Comparison of ENCODE assay signal across 26 cellular contexts in genomic region chr12:59742831-59743230, GRCh38.
A peak's percentile ranks its signal among the peaks of the same experiment; 100 is the strongest.
DNase-seq lines count a peak whose midpoint lies in the region; ATAC-seq and TF ChIP-seq lines count a peak whose summit lies in the region.
"Had no signal": no experiment of that assay in that cellular context is flagged by ENCODE, and none has a peak within 500 bp of the region (broad histone marks: within the 10 kb centered on the region; RNA-seq: fewer than 3 reads in every experiment).

No MANE protein-coding gene starts in this region.

- H3K36me3 ChIP-seq in brain microvascular endothelial cell (replicated peaks) (no peaks in the 10 kb centered on the region), Caco-2 (ENCODE audit: control insufficient read depth, insufficient read depth, low read length) (no peaks in the 10 kb centered on the region)
- H3K36me3 ChIP-seq: left lung, SJCRH30 had no signal

- no peak overlapping the region for H3K27ac ChIP-seq in brain microvascular endothelial cell
- H3K27ac ChIP-seq: left lung, SJCRH30 had no signal

- ATAC-seq in activated naive CD4-positive, alpha-beta T cell treated with anti-CD3 and anti-CD28 coated beads, Interleukin-2, amount 50 U/mL, for 72 hours = no peak
- ATAC-seq: activated T-cell treated with anti-CD3 and anti-CD28 coated beads, Interleukin-2, amount 50 U/mL, for 72 hours; GM23338; left lung; stimulated activated effector memory CD8-positive, alpha-beta T cell treated with anti-CD3 and anti-CD28 coated beads, Interleukin-12 subunit alpha, Interleukin-12 subunit beta, amount 100 ng/mL, for 72 hours had no signal

- no peak overlapping the region for H3K4me3 Mint-ChIP-seq in Caco-2 (ENCODE audit: unreplicated experiment)
- H3K4me3 Mint-ChIP-seq: activated CD4-positive, alpha-beta T cell treated with anti-CD3 and anti-CD28 coated beads, Interleukin-2, amount 10 ng/mL, durations not matched to agents 24 days and 14 days; activated naive CD4-positive, alpha-beta T cell treated with anti-CD3 and anti-CD28 coated beads, Interleukin-2, amount 10 ng/mL, durations not matched to agents 7 days and 5 days; activated T-cell treated with anti-CD3 and anti-CD28 coated beads, Interleukin-2, amount 50 U/mL, for 72 hours; CD4-positive, CD25-positive, alpha-beta regulatory T cell; endodermal cell; GM23338; nephron; stimulated activated effector memory CD8-positive, alpha-beta T cell treated with anti-CD3 and anti-CD28 coated beads, Interleukin-12 subunit alpha, Interleukin-12 subunit beta, amount 100 ng/mL, for 72 hours; T-helper 1 cell treated with Interleukin-12 subunit alpha and Interleukin-12 subunit beta and Interleukin-4 antibody, amounts not matched to agents 30 μg/mL and 1 μg/mL, for 36 hours had no signal

- H3K4me3 ChIP-seq in AG09309 (ENCODE audit: control insufficient read depth, low read depth, low read length) (no peak overlapping the region), brain microvascular endothelial cell (ENCODE audit: low read depth, low read length) (no peak overlapping the region), Caco-2 (ENCODE audit: low read depth, low read length) (no peak overlapping the region)
- H3K4me3 ChIP-seq: GM23338, left lung, SJCRH30 had no signal

- H3K9me3 ChIP-seq in Caco-2 = no peaks in the 10 kb centered on the region
- H3K9me3 ChIP-seq: left lung, SJCRH30 had no signal

- H3K27me3 Mint-ChIP-seq in Caco-2 (ENCODE audit: insufficient read depth, unreplicated experiment) = no peaks in the 10 kb centered on the region
- H3K27me3 Mint-ChIP-seq: activated CD4-positive, alpha-beta T cell treated with anti-CD3 and anti-CD28 coated beads, Interleukin-2, amount 10 ng/mL, durations not matched to agents 24 days and 14 days; activated naive CD4-positive, alpha-beta T cell treated with anti-CD3 and anti-CD28 coated beads, Interleukin-2, amount 10 ng/mL, durations not matched to agents 7 days and 5 days; CD4-positive, CD25-positive, alpha-beta regulatory T cell had no signal

- no peaks in the 10 kb centered on the region for H3K4me1 ChIP-seq in Caco-2
- H3K4me1 ChIP-seq: left lung, SJCRH30 had no signal

- intact Hi-C loops in Caco-2 (cut with micrococcal nuclease; ENCODE audit: unreplicated experiment) = no loop called here

- H3K27me3 ChIP-seq in brain microvascular endothelial cell (replicated peaks) = no peaks in the 10 kb centered on the region
- no peaks in the 10 kb centered on the region for H3K27me3 ChIP-seq in Caco-2 (replicated peaks; ENCODE audit: control insufficient read depth, insufficient read depth, low read length)
- H3K27me3 ChIP-seq: left lung, SJCRH30 had no signal

- POLR2A ChIA-PET in Caco-2 (lab: Charles Lee) = no interaction called here

- no peak overlapping the region for H3K27ac Mint-ChIP-seq in activated naive CD4-positive, alpha-beta T cell treated with anti-CD3 and anti-CD28 coated beads, Interleukin-2, amount 50 U/mL, for 72 hours
- no peak overlapping the region for H3K27ac Mint-ChIP-seq in Caco-2 (ENCODE audit: unreplicated experiment)
- H3K27ac Mint-ChIP-seq: activated CD4-positive, alpha-beta T cell treated with anti-CD3 and anti-CD28 coated beads, Interleukin-2, amount 10 ng/mL, durations not matched to agents 24 days and 14 days; activated naive CD4-positive, alpha-beta T cell treated with anti-CD3 and anti-CD28 coated beads, Interleukin-2, amount 10 ng/mL, durations not matched to agents 7 days and 5 days; activated T-cell treated with anti-CD3 and anti-CD28 coated beads, Interleukin-2, amount 50 U/mL, for 72 hours; CD4-positive, CD25-positive, alpha-beta regulatory T cell; endodermal cell; GM23338; nephron; stimulated activated effector memory CD8-positive, alpha-beta T cell treated with anti-CD3 and anti-CD28 coated beads, Interleukin-12 subunit alpha, Interleukin-12 subunit beta, amount 100 ng/mL, for 72 hours; T-helper 1 cell treated with Interleukin-12 subunit alpha and Interleukin-12 subunit beta and Interleukin-4 antibody, amounts not matched to agents 30 μg/mL and 1 μg/mL, for 36 hours had no signal

- H3K9me3 Mint-ChIP-seq in activated naive CD4-positive, alpha-beta T cell treated with anti-CD3 and anti-CD28 coated beads, Interleukin-2, amount 50 U/mL, for 72 hours = peaks cover 4 to 16% of the 10 kb centered on the region in 2 donors
- H3K9me3 Mint-ChIP-seq in Caco-2 (ENCODE audit: unreplicated experiment) = no peaks in the 10 kb centered on the region
- H3K9me3 Mint-ChIP-seq: GM23338, nephron had no signal

- in situ Hi-C loops in brain microvascular endothelial cell (cut with HindIII; ENCODE audit: low pct_ligation_motif_present, low sequenced_read_pairs) = no loop called here

- H3K4me1 Mint-ChIP-seq in Caco-2 (ENCODE audit: low read depth, unreplicated experiment) = no peaks in the 10 kb centered on the region
- H3K4me1 Mint-ChIP-seq: activated CD4-positive, alpha-beta T cell treated with anti-CD3 and anti-CD28 coated beads, Interleukin-2, amount 10 ng/mL, durations not matched to agents 24 days and 14 days; nephron; stimulated activated effector memory CD8-positive, alpha-beta T cell treated with anti-CD3 and anti-CD28 coated beads, Interleukin-12 subunit alpha, Interleukin-12 subunit beta, amount 100 ng/mL, for 72 hours had no signal

- no TSS peak for BruUV-seq in Caco-2 (replicated peaks; lab: Mats Ljungman, UMichigan)

- peaks cover 33 to 43% of the 10 kb centered on the region in 2 donors for H3K36me3 Mint-ChIP-seq in activated naive CD4-positive, alpha-beta T cell treated with anti-CD3 and anti-CD28 coated beads, Interleukin-2, amount 50 U/mL, for 72 hours
- H3K36me3 Mint-ChIP-seq in Caco-2 (ENCODE audit: insufficient read depth, unreplicated experiment) = no peaks in the 10 kb centered on the region
- H3K36me3 Mint-ChIP-seq: stimulated activated effector memory CD8-positive, alpha-beta T cell treated with anti-CD3 and anti-CD28 coated beads, Interleukin-12 subunit alpha, Interleukin-12 subunit beta, amount 100 ng/mL, for 72 hours had no signal

- CTCF ChIA-PET in Caco-2 (lab: Charles Lee) = no interaction called here

- DNase-seq in AG09309 (ENCODE audit: low read depth) (peak; percentile 25), HS-27A (ENCODE audit: low read depth) (peak; percentile 8), brain microvascular endothelial cell (peak; percentile 3), iris pigment epithelial cell (ENCODE audit: low read depth) (peak; percentile 50), T1000 (lab: John Stamatoyannopoulos, UW) (no peak), NCI-H1417 treated with DMSO at 0.1 percent for 48 hours (lab: John Stamatoyannopoulos, UW) (no peak), Caco-2 (no peak)
- no peak for DNase-seq in activated naive CD4-positive, alpha-beta T cell treated with anti-CD3 and anti-CD28 coated beads, Interleukin-2, amount 50 U/mL, for 72 hours (ENCODE audit: low spot score in 2 of 2)
- DNase-seq: ACHN; activated CD4-positive, alpha-beta T cell treated with anti-CD3 and anti-CD28 coated beads, Interleukin-2, amount 10 ng/mL, durations not matched to agents 24 days and 14 days; activated naive CD4-positive, alpha-beta T cell treated with anti-CD3 and anti-CD28 coated beads, Interleukin-2, amount 10 ng/mL, durations not matched to agents 7 days and 5 days; activated T-cell treated with anti-CD3 and anti-CD28 coated beads, Interleukin-2, amount 50 U/mL, for 72 hours; aorta; CD4-positive, CD25-positive, alpha-beta regulatory T cell; DMS 273 treated with DMSO at 0.1 percent for 48 hours; endodermal cell; GDM1; left lung; NCI-H1436; NCI-H2107; SJCRH30; stimulated activated CD4-positive, alpha-beta T cell treated with anti-CD3 and anti-CD28 coated beads, Interleukin-1b, Interleukin-23, amount 100 ng/mL, for 48 hours had no signal

- no peak for TF ChIP-seq CTCF in AG09309 (IDR thresholded peaks at IDR 0.05; ENCODE audit: control insufficient read depth, insufficient read depth, low read depth, low read length, missing control alignments)
- no peak for TF ChIP-seq CTCF in brain microvascular endothelial cell (IDR thresholded peaks at IDR 0.05; ENCODE audit: low read depth, low read length, missing control alignments)
- no peak for TF ChIP-seq CTCF in Caco-2 (IDR thresholded peaks at IDR 0.05; ENCODE audit: insufficient read depth in 1 of 2, low read depth in 1 of 2, low read length in 1 of 2, severe bottlenecking in 1 of 2, unreplicated experiment in 1 of 2)

Comparison
In these comparisons a context has a peak if more than half of its experiments do, and no peak if none do; other contexts are left out.
1. DNase-seq: peak in AG09309 (single experiment), HS-27A (single experiment), brain microvascular endothelial cell (single experiment) and iris pigment epithelial cell (single experiment); none in activated naive CD4-positive, alpha-beta T cell treated with anti-CD3 and anti-CD28 coated beads, Interleukin-2, amount 50 U/mL, for 72 hours (0 of 2), T1000 (single experiment), NCI-H1417 treated with DMSO at 0.1 percent for 48 hours (single experiment) and Caco-2 (0 of 2).